In the genomic region with DNA sequence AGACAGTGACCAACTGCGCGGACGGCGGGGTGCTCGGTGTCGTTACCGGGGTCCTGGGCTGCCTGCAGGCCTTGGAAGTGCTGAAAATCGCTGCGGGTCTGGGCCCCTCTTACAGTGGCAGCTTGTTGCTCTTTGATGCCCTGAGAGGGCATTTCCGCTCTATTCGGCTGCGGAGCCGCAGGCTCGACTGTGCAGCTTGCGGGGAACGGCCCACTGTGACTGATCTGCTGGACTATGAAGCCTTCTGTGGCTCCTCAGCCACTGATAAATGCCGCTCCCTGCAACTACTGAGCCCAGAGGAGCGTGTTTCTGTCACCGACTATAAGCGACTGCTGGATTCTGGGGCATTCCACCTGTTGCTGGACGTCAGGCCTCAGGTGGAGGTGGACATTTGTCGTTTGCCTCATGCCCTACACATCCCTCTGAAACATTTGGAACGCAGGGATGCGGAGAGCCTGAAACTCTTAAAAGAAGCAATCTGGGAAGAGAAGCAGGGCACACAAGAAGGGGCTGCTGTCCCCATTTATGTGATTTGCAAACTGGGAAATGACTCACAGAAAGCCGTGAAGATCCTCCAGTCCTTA, we compare ENCODE assay signal across 8 cellular contexts. TPM values are rescaled to one million over a fixed set of nuclear protein-coding genes. Genes with fewer than 3 reads are reported as not detected.
DNase-seq lines count a peak whose midpoint lies in the region; ATAC-seq and TF ChIP-seq lines count a peak whose summit lies in the region.

No MANE protein-coding gene starts in this region.

- H3K9me2 ChIP-seq in MM.1S (replicated peaks; ENCODE audit: insufficient read depth, low read length): no peaks in the 10 kb centered on the region

- H3K27ac Mint-ChIP-seq in effector memory CD8-positive, alpha-beta T cell: peak overlapping the region; percentile 99 to 100
- peak overlapping the region; percentile 100 for H3K27ac Mint-ChIP-seq in nephron progenitor cell

- H3K4me2 ChIP-seq in MM.1S (ENCODE audit: low read depth, low read length): peak overlapping the region; percentile 93

- DNase-seq in BJ (ENCODE audit: low read depth): no peak
- DNase-seq in MM.1S: no peak
- no peak for DNase-seq in effector memory CD8-positive, alpha-beta T cell
- DNase-seq in nephron progenitor cell: peak; percentile 20
- DNase-seq in EL: no peak
- no peak for DNase-seq in NCI-H524 (lab: John Stamatoyannopoulos, UW)
- no peak for DNase-seq in NCI-H748 (lab: John Stamatoyannopoulos, UW; ENCODE audit: unreplicated experiment)
- no peak for DNase-seq in CD1c-positive myeloid dendritic cell (ENCODE audit: extremely low spot score)

- TF ChIP-seq CTCF in BJ (IDR thresholded peaks at IDR 0.05; ENCODE audit: insufficient read depth, low read depth, low read length) (no peak), MM.1S (IDR thresholded peaks at IDR 0.05; ENCODE audit: low read length) (no peak), nephron progenitor cell (IDR thresholded peaks at IDR 0.05) (no peak)

- H3K27me3 Mint-ChIP-seq in effector memory CD8-positive, alpha-beta T cell: no peaks in the 10 kb centered on the region
- H3K27me3 Mint-ChIP-seq in nephron progenitor cell (ENCODE audit: low read depth, poor library complexity): peaks cover 13% of the 10 kb centered on the region

- no peak overlapping the region; the same call in 1 of the 2 replicates for H3K9ac ChIP-seq in MM.1S (ENCODE audit: low read length)

- no peaks in the 10 kb centered on the region for H3K9me3 Mint-ChIP-seq in effector memory CD8-positive, alpha-beta T cell
- H3K9me3 Mint-ChIP-seq in nephron progenitor cell: no peaks in the 10 kb centered on the region

- H3K4me3 Mint-ChIP-seq in effector memory CD8-positive, alpha-beta T cell: peak overlapping the region; percentile 96 to 97
- peak overlapping the region; percentile 99 for H3K4me3 Mint-ChIP-seq in nephron progenitor cell

- H3K4me1 Mint-ChIP-seq in effector memory CD8-positive, alpha-beta T cell (ENCODE audit: low read depth in 2 of 2): peaks cover 27 to 34% of the 10 kb centered on the region in 2 donors
- H3K4me1 Mint-ChIP-seq in nephron progenitor cell: peaks cover 51% of the 10 kb centered on the region

- CTCF ChIA-PET in BJ (lab: Yijun Ruan, JAX): interaction anchor here (1.1 to 1.7 kb wide), 3 partner anchors 14 to 169 kb away, joined by 4 to 7 read pairs (median 4); no protein-coding TSS in a partner anchor

- H3K27ac ChIP-seq in MM.1S (ENCODE audit: low read length): no peak overlapping the region

- H3K9me3 ChIP-seq in MM.1S (replicated peaks; ENCODE audit: insufficient read depth, low read length): no peaks in the 10 kb centered on the region

- ATAC-seq in effector memory CD8-positive, alpha-beta T cell (replicated peaks): no peak

- H3K36me3 Mint-ChIP-seq in effector memory CD8-positive, alpha-beta T cell (ENCODE audit: insufficient read depth): peaks cover 35% of the 10 kb centered on the region
- peaks cover 33% of the 10 kb centered on the region for H3K36me3 Mint-ChIP-seq in nephron progenitor cell (ENCODE audit: low read depth)

- H3F3A ChIP-seq in MM.1S (ENCODE audit: insufficient read depth, low read length): peaks cover 2% of the 10 kb centered on the region; the same call in 1 of the 2 replicates

- H4K20me1 ChIP-seq in MM.1S (ENCODE audit: insufficient read depth, low read length): peaks cover 7% of the 10 kb centered on the region; the same call in 1 of the 2 replicates

- no peak overlapping the region for H2AFZ ChIP-seq in MM.1S (ENCODE audit: low read length)

- H3K27me3 ChIP-seq in BJ (ENCODE audit: control insufficient read depth, insufficient read depth, low read length) (no peaks in the 10 kb centered on the region), MM.1S (replicated peaks; ENCODE audit: insufficient read depth, low read length) (no peaks in the 10 kb centered on the region)

- H3K4me3 ChIP-seq in BJ (ENCODE audit: low read depth, low read length): peak overlapping the region; percentile 92
- peak overlapping the region; percentile 81 for H3K4me3 ChIP-seq in MM.1S (ENCODE audit: low read length)

- H3K79me2 ChIP-seq in MM.1S (ENCODE audit: low read length): peaks cover 70% of the 10 kb centered on the region

- peaks cover 29% of the 10 kb centered on the region for H3K4me1 ChIP-seq in MM.1S (ENCODE audit: low read length)

- POLR2A ChIA-PET in BJ (lab: Charles Lee): no interaction called here

- H3K36me3 ChIP-seq in BJ (ENCODE audit: control insufficient read depth, insufficient read depth, low read length) (peaks cover 2% of the 10 kb centered on the region; the same call in 1 of the 2 replicates), MM.1S (replicated peaks; ENCODE audit: insufficient read depth, low read length) (0 out of 2 replicates have a peak, but pooled peaks cover 2% of the 10 kb centered on the region)

RNA-seq across cellular contexts. Expression of gene MOCS3, which starts 1.0 kb away (rescaled TPM):
- 3.4 and 3.8 TPM in 2 replicates for polyA plus RNA-seq in BJ (2011; rRNA removed)
- polyA minus RNA-seq in BJ (2011; rRNA and poly(A)+ RNA removed): 4.8 and 6.4 TPM in 2 replicates

RNA-seq across cellular contexts. Expression of gene DPM1, which starts 1.3 kb away (rescaled TPM):
- 35.4 and 46.0 TPM in 2 replicates for polyA plus RNA-seq in BJ (2011; rRNA removed)
- 9.6 and 12.5 TPM in 2 replicates for polyA minus RNA-seq in BJ (2011; rRNA and poly(A)+ RNA removed)

RNA-seq across cellular contexts. Expression of gene ADNP, which starts 28.4 kb away (rescaled TPM):
- 10.6 and 17.5 TPM in 2 replicates for polyA plus RNA-seq in BJ (2011; rRNA removed)
- 28.8 and 39.4 TPM in 2 replicates for polyA minus RNA-seq in BJ (2011; rRNA and poly(A)+ RNA removed)
